ENCODE assay signal across 30 cellular contexts in the genomic region with DNA sequence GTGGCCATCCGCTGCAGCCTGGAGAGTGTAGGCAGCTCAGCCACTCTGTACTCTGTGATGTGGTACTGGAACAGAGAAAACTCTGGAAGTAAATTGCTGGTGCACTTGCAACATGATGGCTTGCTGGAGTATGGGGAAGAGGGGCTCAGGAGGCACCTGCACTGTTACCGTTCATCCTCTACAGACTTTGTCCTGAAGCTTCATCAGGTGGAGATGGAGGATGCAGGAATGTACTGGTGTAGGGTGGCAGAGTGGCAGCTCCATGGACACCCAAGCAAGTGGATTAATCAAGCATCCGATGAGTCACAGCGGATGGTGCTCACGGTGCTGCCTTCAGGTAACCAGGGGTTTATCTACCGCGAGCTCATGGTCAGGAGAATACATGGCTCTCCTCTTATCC.
"Had no signal": no experiment of that assay in that cellular context is flagged by ENCODE, and none has a peak within 500 bp of the region (broad histone marks: within the 10 kb centered on the region; RNA-seq: fewer than 3 reads in every experiment).

No MANE protein-coding gene starts in this region.

- H3K9me3 Mint-ChIP-seq: naive thymus-derived CD4-positive, alpha-beta T cell; natural killer cell; nephron; neural crest cell; stimulated activated effector memory CD8-positive, alpha-beta T cell treated with anti-CD3 and anti-CD28 coated beads, Interleukin-12 subunit alpha, Interleukin-12 subunit beta, amount 100 ng/mL, for 72 hours; stimulated activated naive B cell treated with anti-CD40 and anti-IgM and Interleukin-4, amounts not matched to agents 10 μg/mL and 1 μg/mL and 100 μg/mL, for 72 hours; stimulated activated naive CD8-positive, alpha-beta T cell treated with anti-CD3 and anti-CD28 coated beads, Interleukin-15, Interleukin-2, amounts not matched to agents 100 ng/mL and 50 ng/mL, for 24 hours; type B pancreatic cell had no signal

- H3K27ac ChIP-seq: neutrophil, ovary, parathyroid adenoma, psoas muscle, right lobe of liver, sigmoid colon, stomach, thoracic aorta, tibial artery, transverse colon, upper lobe of right lung, vagina had no signal

- H3K27me3 Mint-ChIP-seq: progenitor cell of endocrine pancreas; stimulated activated naive CD8-positive, alpha-beta T cell treated with anti-CD3 and anti-CD28 coated beads, Interleukin-15, Interleukin-2, amounts not matched to agents 100 ng/mL and 50 ng/mL, for 24 hours; type B pancreatic cell had no signal

- H3K4me3 ChIP-seq: ovary, psoas muscle, right lobe of liver, sigmoid colon, stomach, thoracic aorta, tibial artery, transverse colon, upper lobe of right lung, vagina had no signal

- H3K27me3 ChIP-seq: neutrophil, ovary, right lobe of liver, sigmoid colon, stomach, tibial artery, transverse colon, upper lobe of right lung, vagina had no signal

- H3K36me3 ChIP-seq: ovary, right lobe of liver, sigmoid colon, thoracic aorta, tibial artery, transverse colon, upper lobe of right lung, vagina had no signal

- H3K36me3 Mint-ChIP-seq: natural killer cell; stimulated activated effector memory CD8-positive, alpha-beta T cell treated with anti-CD3 and anti-CD28 coated beads, Interleukin-12 subunit alpha, Interleukin-12 subunit beta, amount 100 ng/mL, for 72 hours; stimulated activated naive B cell treated with anti-CD40 and anti-IgM and Interleukin-4, amounts not matched to agents 10 μg/mL and 1 μg/mL and 100 μg/mL, for 72 hours had no signal

- ATAC-seq: naive thymus-derived CD4-positive, alpha-beta T cell; natural killer cell; psoas muscle; stimulated activated effector memory CD8-positive, alpha-beta T cell treated with anti-CD3 and anti-CD28 coated beads, Interleukin-12 subunit alpha, Interleukin-12 subunit beta, amount 100 ng/mL, for 72 hours; stimulated activated naive B cell treated with anti-CD40 and anti-IgM and Interleukin-4, amounts not matched to agents 10 μg/mL and 1 μg/mL and 100 μg/mL, for 72 hours; upper lobe of right lung had no signal

- H3K27ac Mint-ChIP-seq: natural killer cell; progenitor cell of endocrine pancreas; stimulated activated effector memory CD8-positive, alpha-beta T cell treated with anti-CD3 and anti-CD28 coated beads, Interleukin-12 subunit alpha, Interleukin-12 subunit beta, amount 100 ng/mL, for 72 hours; stimulated activated naive B cell treated with anti-CD40 and anti-IgM and Interleukin-4, amounts not matched to agents 10 μg/mL and 1 μg/mL and 100 μg/mL, for 72 hours; stimulated activated naive CD8-positive, alpha-beta T cell treated with anti-CD3 and anti-CD28 coated beads, Interleukin-15, Interleukin-2, amounts not matched to agents 100 ng/mL and 50 ng/mL, for 24 hours; type B pancreatic cell had no signal

- H3K4me1 Mint-ChIP-seq: natural killer cell; neural crest cell; stimulated activated effector memory CD8-positive, alpha-beta T cell treated with anti-CD3 and anti-CD28 coated beads, Interleukin-12 subunit alpha, Interleukin-12 subunit beta, amount 100 ng/mL, for 72 hours; stimulated activated naive B cell treated with anti-CD40 and anti-IgM and Interleukin-4, amounts not matched to agents 10 μg/mL and 1 μg/mL and 100 μg/mL, for 72 hours had no signal

- H3K9me3 ChIP-seq: neutrophil, ovary, psoas muscle, right lobe of liver, sigmoid colon, stomach, thoracic aorta, tibial artery, transverse colon, upper lobe of right lung, vagina had no signal

- H3K4me3 Mint-ChIP-seq: naive thymus-derived CD4-positive, alpha-beta T cell; natural killer cell; nephron; neural crest cell; stimulated activated effector memory CD8-positive, alpha-beta T cell treated with anti-CD3 and anti-CD28 coated beads, Interleukin-12 subunit alpha, Interleukin-12 subunit beta, amount 100 ng/mL, for 72 hours; stimulated activated naive B cell treated with anti-CD40 and anti-IgM and Interleukin-4, amounts not matched to agents 10 μg/mL and 1 μg/mL and 100 μg/mL, for 72 hours; stimulated activated naive CD8-positive, alpha-beta T cell treated with anti-CD3 and anti-CD28 coated beads, Interleukin-15, Interleukin-2, amounts not matched to agents 100 ng/mL and 50 ng/mL, for 24 hours; type B pancreatic cell had no signal

- H3K4me1 ChIP-seq: parathyroid adenoma, psoas muscle, right lobe of liver, stomach, transverse colon, upper lobe of right lung, vagina had no signal

- DNase-seq: naive thymus-derived CD4-positive, alpha-beta T cell; natural killer cell; nucleus accumbens; ovary; posterior cingulate gyrus; psoas muscle; right cardiac atrium; right lobe of liver; sigmoid colon; small intestine; stimulated activated CD4-positive, alpha-beta T cell treated with anti-CD3 and anti-CD28 coated beads, Interleukin-15, amount 100 ng/mL, for 24 hours; stimulated activated CD4-positive, alpha-beta T cell treated with anti-CD3 and anti-CD28 coated beads, Interleukin-2, amount 100 ng/mL, for 24 hours; stimulated activated CD4-positive, alpha-beta T cell treated with anti-CD3 and anti-CD28 coated beads, Interleukin-2, amount 100 ng/mL, for 48 hours; stimulated activated CD4-positive, alpha-beta T cell treated with anti-CD3 and anti-CD28 coated beads, Interleukin-4, amount 100 ng/mL, for 24 hours; stimulated activated naive B cell treated with anti-CD40 and anti-IgM and Interleukin-4, amounts not matched to agents 10 μg/mL and 1 μg/mL and 100 μg/mL, for 72 hours; stimulated activated naive CD4-positive, alpha-beta T cell treated with Interleukin-2 at 50 U/mL for 16 hours; stomach; tibial artery; transverse colon; upper lobe of right lung had no signal
